ENCODE assay signal across 8 cellular contexts in the genomic region with DNA sequence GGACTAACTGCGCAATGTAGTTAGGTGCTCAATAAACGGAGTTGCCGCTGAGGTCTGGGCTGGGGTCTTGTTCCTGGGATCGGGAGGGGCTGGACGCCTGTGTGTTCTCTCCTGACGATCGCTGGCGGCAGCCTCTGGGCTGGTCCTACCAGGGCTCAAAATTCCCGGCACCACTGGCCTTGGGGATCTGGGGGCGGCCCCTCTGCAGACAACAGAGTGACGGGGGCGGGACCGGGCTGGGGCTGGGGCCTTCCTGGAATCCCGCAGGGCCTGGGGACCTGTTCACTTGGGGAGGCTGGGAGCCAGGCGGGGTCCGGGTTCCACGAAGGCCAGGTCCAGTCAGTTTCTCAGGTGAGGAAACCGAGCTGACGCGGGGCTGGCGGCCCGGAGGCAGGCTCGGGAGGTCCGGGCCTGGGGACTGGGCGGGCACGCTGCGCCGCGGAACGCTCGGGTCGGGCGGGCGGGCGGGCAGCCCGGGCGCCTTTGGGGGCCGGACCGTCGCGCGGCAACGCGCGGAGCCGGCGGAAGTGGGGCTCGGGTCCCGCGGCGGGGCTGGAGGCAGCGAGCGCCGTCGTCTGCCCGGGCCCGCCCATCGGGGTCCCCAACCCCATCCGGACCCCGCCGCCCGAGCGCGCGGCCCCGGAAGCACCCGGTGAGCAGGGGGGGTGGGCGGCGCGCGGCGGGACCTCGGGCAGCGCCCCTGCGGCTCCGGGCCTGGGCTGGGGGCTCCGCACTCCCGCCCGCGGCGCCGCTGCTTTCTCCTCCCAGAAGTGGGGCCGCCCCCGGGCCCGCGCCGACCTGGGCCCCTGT. TPM values are rescaled to one million over a fixed set of nuclear protein-coding genes. Genes with fewer than 3 reads are reported as not detected.
DNase-seq lines count a peak whose midpoint lies in the region; ATAC-seq, FAIRE-seq and TF ChIP-seq lines count a peak whose summit lies in the region.

A gene (plus strand): TSS at position 524 of the 810 bp plus-strand sequence. CDS start 4,107 bp downstream, outside the sequence.

- peaks cover 45% of the 10 kb centered on the region for H3K4me1 ChIP-seq in BE2C

- POLR2A ChIA-PET in activated CD4-positive, alpha-beta T cell treated with anti-CD3 and anti-CD28 coated beads, Interleukin-2, amount 10 ng/mL, durations not matched to agents 7 days and 5 days (lab: Charles Lee), result no interaction called here

- no peaks in the 10 kb centered on the region for H3K27me3 ChIP-seq in BE2C

- no peaks in the 10 kb centered on the region for H3K9me3 ChIP-seq in BE2C

- no peaks in the 10 kb centered on the region for H3K9me3 Mint-ChIP-seq in activated CD4-positive, alpha-beta T cell treated with anti-CD3 and anti-CD28 coated beads, Interleukin-2, amount 10 ng/mL, durations not matched to agents 7 days and 5 days

- no peak for ATAC-seq in GM21515 (IDR thresholded peaks at IDR 0.05; ENCODE audit: unreplicated experiment)

- no peak for FAIRE-seq in GM19239 (lab: Jason Lieb, UNC)

- peaks cover 23% of the 10 kb centered on the region for H3K36me3 ChIP-seq in BE2C

- peaks cover 31% of the 10 kb centered on the region for H3K4me1 Mint-ChIP-seq in activated CD4-positive, alpha-beta T cell treated with anti-CD3 and anti-CD28 coated beads, Interleukin-2, amount 10 ng/mL, durations not matched to agents 7 days and 5 days

- peak; percentile 72 for DNase-seq in BE2C
- peak; percentile 96 for DNase-seq in GM19239 (ENCODE audit: insufficient read length, low spot score)
- peak; percentile 47 for DNase-seq in M059J (ENCODE audit: low read depth)
- peak; percentile 63 for DNase-seq in activated CD4-positive, alpha-beta T cell treated with anti-CD3 and anti-CD28 coated beads, Interleukin-2, amount 10 ng/mL, durations not matched to agents 7 days and 5 days
- peak; percentile 83 for DNase-seq in coronary artery (ENCODE audit: low spot score)
- peak; percentile 81 for DNase-seq in left kidney (ENCODE audit: low read depth, low spot score)
- DNase-seq in stimulated activated CD4-positive, alpha-beta T cell treated with anti-CD3 and anti-CD28 coated beads, Interleukin-1b, Interleukin-23, amount 100 ng/mL, for 4 hours (ENCODE audit: low read depth in 2 of 2), result peak; percentile 40 to 63

- TF ChIP-seq CTCF in BE2C (IDR thresholded peaks at IDR 0.05; ENCODE audit: low read depth, low read length) (no peak), coronary artery (IDR thresholded peaks at IDR 0.05) (no peak)

- H3K27ac Mint-ChIP-seq in activated CD4-positive, alpha-beta T cell treated with anti-CD3 and anti-CD28 coated beads, Interleukin-2, amount 10 ng/mL, durations not matched to agents 7 days and 5 days, result peak within 1 kb of the TSS; percentile 93

- H3K4me3 Mint-ChIP-seq in activated CD4-positive, alpha-beta T cell treated with anti-CD3 and anti-CD28 coated beads, Interleukin-2, amount 10 ng/mL, durations not matched to agents 7 days and 5 days, result peak within 1 kb of the TSS; percentile 83

- H3K27ac ChIP-seq in coronary artery, result peak within 1 kb of the TSS; percentile 77 to 83

- H3K27me3 Mint-ChIP-seq in activated CD4-positive, alpha-beta T cell treated with anti-CD3 and anti-CD28 coated beads, Interleukin-2, amount 10 ng/mL, durations not matched to agents 7 days and 5 days, result no peaks in the 10 kb centered on the region

- H3K36me3 Mint-ChIP-seq in activated CD4-positive, alpha-beta T cell treated with anti-CD3 and anti-CD28 coated beads, Interleukin-2, amount 10 ng/mL, durations not matched to agents 7 days and 5 days (ENCODE audit: low read depth), result no peaks in the 10 kb centered on the region

- H3K4me3 ChIP-seq in BE2C (ENCODE audit: low read depth, low read length) (peak within 1 kb of the TSS; percentile 59), coronary artery (peak within 1 kb of the TSS; percentile 82)

- CTCF ChIA-PET in activated CD4-positive, alpha-beta T cell treated with anti-CD3 and anti-CD28 coated beads, Interleukin-2, amount 10 ng/mL, durations not matched to agents 7 days and 5 days (lab: Charles Lee), result no interaction called here

RNA-seq across cellular contexts. Expression of the gene that starts here (rescaled TPM):
- polyA plus RNA-seq in BE2C (2012; ENCODE audit: insufficient read depth, insufficient read length, low read depth), result 116 TPM
- 35.9 and 43.8 TPM in 2 replicates for total RNA-seq in M059J (2014; rRNA removed; shearing (Covaris generic))
- total RNA-seq in activated CD4-positive, alpha-beta T cell treated with anti-CD3 and anti-CD28 coated beads, Interleukin-2, amount 10 ng/mL, durations not matched to agents 7 days and 5 days, result 10 to 100 TPM; 44.5 to 46.1 TPM
